23 cellular contexts compared by ENCODE assay signal in genomic region chr5:76299592-76299991, GRCh38.
DNase-seq lines count a peak whose midpoint lies in the region; ATAC-seq and FAIRE-seq lines count a peak whose summit lies in the region.
"Had no signal": no experiment of that assay in that cellular context is flagged by ENCODE, and none has a peak within 500 bp of the region (broad histone marks: within the 10 kb centered on the region; RNA-seq: fewer than 3 reads in every experiment).

No MANE protein-coding gene starts in this region.

- H3K27ac Mint-ChIP-seq in activated CD8-positive, alpha-beta memory T cell treated with anti-CD3 and anti-CD28 coated beads, Interleukin-2, amount 10 ng/mL, durations not matched to agents 7 days and 5 days: peak overlapping the region; percentile 50
- peak overlapping the region; percentile 84 to 86 for H3K27ac Mint-ChIP-seq in T-cell
- H3K27ac Mint-ChIP-seq in effector memory CD8-positive, alpha-beta T cell: peak overlapping the region; percentile 25 to 85
- H3K27ac Mint-ChIP-seq: nephron; stimulated activated effector memory CD8-positive, alpha-beta T cell treated with anti-CD3 and anti-CD28 coated beads, Interleukin-12 subunit alpha, Interleukin-12 subunit beta, amount 100 ng/mL, for 72 hours had no signal

- CTCF ChIA-PET in activated CD8-positive, alpha-beta memory T cell treated with anti-CD3 and anti-CD28 coated beads, Interleukin-2, amount 10 ng/mL, durations not matched to agents 7 days and 5 days (lab: Charles Lee): interaction anchor here (1.1 to 1.3 kb wide), 2 partner anchors 9 to 43 kb away, joined by 3 read pairs; no protein-coding TSS in a partner anchor
- CTCF ChIA-PET in T-cell (lab: Charles Lee): no interaction called here

- H3K4me3 Mint-ChIP-seq in activated CD8-positive, alpha-beta memory T cell treated with anti-CD3 and anti-CD28 coated beads, Interleukin-2, amount 10 ng/mL, durations not matched to agents 7 days and 5 days: no peak overlapping the region
- peak overlapping the region in 1 of 3 donors; percentile 21 for H3K4me3 Mint-ChIP-seq in T-cell
- no peak overlapping the region for H3K4me3 Mint-ChIP-seq in effector memory CD8-positive, alpha-beta T cell
- H3K4me3 Mint-ChIP-seq: nephron; stimulated activated effector memory CD8-positive, alpha-beta T cell treated with anti-CD3 and anti-CD28 coated beads, Interleukin-12 subunit alpha, Interleukin-12 subunit beta, amount 100 ng/mL, for 72 hours had no signal

- H3K9me3 Mint-ChIP-seq in activated CD8-positive, alpha-beta memory T cell treated with anti-CD3 and anti-CD28 coated beads, Interleukin-2, amount 10 ng/mL, durations not matched to agents 7 days and 5 days (ENCODE audit: low read depth): no peaks in the 10 kb centered on the region
- H3K9me3 Mint-ChIP-seq in T-cell: peaks cover 0 to 5% (median 4%) of the 10 kb centered on the region in 3 donors
- H3K9me3 Mint-ChIP-seq in effector memory CD8-positive, alpha-beta T cell: no peaks in the 10 kb centered on the region
- H3K9me3 Mint-ChIP-seq: nephron; stimulated activated effector memory CD8-positive, alpha-beta T cell treated with anti-CD3 and anti-CD28 coated beads, Interleukin-12 subunit alpha, Interleukin-12 subunit beta, amount 100 ng/mL, for 72 hours had no signal

- POLR2A ChIA-PET in T-cell (lab: Charles Lee): no interaction called here

- peak; percentile 64 for FAIRE-seq in GM18507 (lab: Jason Lieb, UNC)
- FAIRE-seq: A549, H1 had no signal

- peaks cover 4% of the 10 kb centered on the region for H3K36me3 Mint-ChIP-seq in activated CD8-positive, alpha-beta memory T cell treated with anti-CD3 and anti-CD28 coated beads, Interleukin-2, amount 10 ng/mL, durations not matched to agents 7 days and 5 days
- H3K36me3 Mint-ChIP-seq in T-cell: no peaks in the 10 kb centered on the region
- H3K36me3 Mint-ChIP-seq in effector memory CD8-positive, alpha-beta T cell (ENCODE audit: insufficient read depth): no peaks in the 10 kb centered on the region
- H3K36me3 Mint-ChIP-seq: stimulated activated effector memory CD8-positive, alpha-beta T cell treated with anti-CD3 and anti-CD28 coated beads, Interleukin-12 subunit alpha, Interleukin-12 subunit beta, amount 100 ng/mL, for 72 hours had no signal

- DNase-seq in activated CD8-positive, alpha-beta memory T cell treated with anti-CD3 and anti-CD28 coated beads, Interleukin-2, amount 10 ng/mL, durations not matched to agents 7 days and 5 days: no peak
- no peak for DNase-seq in activated CD8-positive, alpha-beta memory T cell treated with anti-CD3 and anti-CD28 coated beads, Interleukin-2, amount 50 U/mL, for 48 hours
- DNase-seq in GM18507 (ENCODE audit: extremely low spot score, insufficient read length, low read depth) (no peak), T-cell (no peak), SIG-M5 treated with dmso at 0.1 percent for 504 hours (lab: John Stamatoyannopoulos, UW; ENCODE audit: unreplicated experiment) (no peak), NCI-H446 treated with DMSO at 0.1 percent for 48 hours (lab: John Stamatoyannopoulos, UW) (no peak), NCI-H2171 treated with DMSO at 0.1 percent for 48 hours (lab: John Stamatoyannopoulos, UW) (no peak)
- no peak for DNase-seq in effector memory CD8-positive, alpha-beta T cell
- DNase-seq: activated CD8-positive, alpha-beta memory T cell treated with anti-CD3 and anti-CD28 coated beads for 24 hours; BE2C; islet precursor cell; Kasumi-1; NCI-H1694 treated with DMSO at 0.1 percent for 48 hours; NCI-H526 treated with DMSO at 0.1 percent for 48 hours; retina; spleen; stimulated activated CD4-positive, alpha-beta T cell treated with anti-CD3 and anti-CD28 coated beads, Interleukin-2, amount 100 ng/mL, for 48 hours; substantia nigra; uterus had no signal

- H3K4me1 Mint-ChIP-seq in activated CD8-positive, alpha-beta memory T cell treated with anti-CD3 and anti-CD28 coated beads, Interleukin-2, amount 10 ng/mL, durations not matched to agents 7 days and 5 days: peaks cover 45% of the 10 kb centered on the region
- H3K4me1 Mint-ChIP-seq in T-cell: peaks cover 23 to 45% (median 30%) of the 10 kb centered on the region in 3 donors
- H3K4me1 Mint-ChIP-seq in effector memory CD8-positive, alpha-beta T cell (ENCODE audit: low read depth in 2 of 2): peaks cover 18 to 24% of the 10 kb centered on the region in 2 donors
- H3K4me1 Mint-ChIP-seq: nephron had no signal

- H3K27me3 Mint-ChIP-seq in activated CD8-positive, alpha-beta memory T cell treated with anti-CD3 and anti-CD28 coated beads, Interleukin-2, amount 10 ng/mL, durations not matched to agents 7 days and 5 days: peaks cover 3% of the 10 kb centered on the region
- no peaks in the 10 kb centered on the region for H3K27me3 Mint-ChIP-seq in T-cell
- H3K27me3 Mint-ChIP-seq in effector memory CD8-positive, alpha-beta T cell: peaks cover 0 to 13% of the 10 kb centered on the region in 2 donors

- ATAC-seq in activated CD8-positive, alpha-beta memory T cell treated with anti-CD3 and anti-CD28 coated beads, Interleukin-2, amount 10 ng/mL, durations not matched to agents 7 days and 5 days: peak; percentile 60
- peak; percentile 39 to 70 (median 59) for ATAC-seq in T-cell (replicated peaks in 1 of 4)
- ATAC-seq in effector memory CD8-positive, alpha-beta T cell (replicated peaks): no peak
- ATAC-seq: A549; stimulated activated effector memory CD8-positive, alpha-beta T cell treated with anti-CD3 and anti-CD28 coated beads, Interleukin-12 subunit alpha, Interleukin-12 subunit beta, amount 100 ng/mL, for 72 hours had no signal
